ENCODE assay signal across 1 cellular context in genomic region chr7:128398016-128398840, GRCh38.
TF ChIP-seq lines count a peak whose summit lies in the region.

No MANE protein-coding gene starts in this region.

TF ChIP-seq in HepG2, 621 proteins besides CTCF, POLR2A, EP300 and RAD21 (continued from another document):
- TF ChIP-seq, protein P1, sequence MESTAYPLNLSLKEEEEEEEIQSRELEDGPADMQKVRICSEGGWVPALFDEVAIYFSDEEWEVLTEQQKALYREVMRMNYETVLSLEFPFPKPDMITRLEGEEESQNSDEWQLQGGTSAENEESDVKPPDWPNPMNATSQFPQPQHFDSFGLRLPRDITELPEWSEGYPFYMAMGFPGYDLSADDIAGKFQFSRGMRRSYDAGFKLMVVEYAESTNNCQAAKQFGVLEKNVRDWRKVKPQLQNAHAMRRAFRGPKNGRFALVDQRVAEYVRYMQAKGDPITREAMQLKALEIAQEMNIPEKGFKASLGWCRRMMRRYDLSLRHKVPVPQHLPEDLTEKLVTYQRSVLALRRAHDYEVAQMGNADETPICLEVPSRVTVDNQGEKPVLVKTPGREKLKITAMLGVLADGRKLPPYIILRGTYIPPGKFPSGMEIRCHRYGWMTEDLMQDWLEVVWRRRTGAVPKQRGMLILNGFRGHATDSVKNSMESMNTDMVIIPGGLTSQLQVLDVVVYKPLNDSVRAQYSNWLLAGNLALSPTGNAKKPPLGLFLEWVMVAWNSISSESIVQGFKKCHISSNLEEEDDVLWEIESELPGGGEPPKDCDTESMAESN (CRISPR knock-in tag; conservative IDR thresholded peaks at IDR 0.05) = no peak
- no peak for TF ChIP-seq ZFP37 (CRISPR knock-in tag; IDR thresholded peaks at IDR 0.05; ENCODE audit: borderline replicate concordance)
- TF ChIP-seq ZNF501 (CRISPR knock-in tag; IDR thresholded peaks at IDR 0.05) = peak; percentile 68; the same call in 1 of the 2 replicates
- TF ChIP-seq SOX13 (IDR thresholded peaks at IDR 0.05) = no peak
- peak in 1 of 2 experiments; percentile 66; a peak in 2 of 4 replicates for TF ChIP-seq SOX13 (CRISPR knock-in tag; conservative IDR thresholded peaks at IDR 0.05 in 1 of 2, IDR thresholded peaks at IDR 0.05 in 1 of 2)
- peak; percentile 72 for TF ChIP-seq STAG1 (CRISPR knock-in tag; IDR thresholded peaks at IDR 0.05)
- TF ChIP-seq, protein P2, sequence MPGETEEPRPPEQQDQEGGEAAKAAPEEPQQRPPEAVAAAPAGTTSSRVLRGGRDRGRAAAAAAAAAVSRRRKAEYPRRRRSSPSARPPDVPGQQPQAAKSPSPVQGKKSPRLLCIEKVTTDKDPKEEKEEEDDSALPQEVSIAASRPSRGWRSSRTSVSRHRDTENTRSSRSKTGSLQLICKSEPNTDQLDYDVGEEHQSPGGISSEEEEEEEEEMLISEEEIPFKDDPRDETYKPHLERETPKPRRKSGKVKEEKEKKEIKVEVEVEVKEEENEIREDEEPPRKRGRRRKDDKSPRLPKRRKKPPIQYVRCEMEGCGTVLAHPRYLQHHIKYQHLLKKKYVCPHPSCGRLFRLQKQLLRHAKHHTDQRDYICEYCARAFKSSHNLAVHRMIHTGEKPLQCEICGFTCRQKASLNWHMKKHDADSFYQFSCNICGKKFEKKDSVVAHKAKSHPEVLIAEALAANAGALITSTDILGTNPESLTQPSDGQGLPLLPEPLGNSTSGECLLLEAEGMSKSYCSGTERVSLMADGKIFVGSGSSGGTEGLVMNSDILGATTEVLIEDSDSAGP (CRISPR knock-in tag; IDR thresholded peaks at IDR 0.05; ENCODE audit: borderline replicate concordance) = peak; percentile 56; the same call in 1 of the 2 replicates
- peak; percentile 97 for TF ChIP-seq ZNF263 (CRISPR knock-in tag; IDR thresholded peaks at IDR 0.05)
- 0 out of 2 replicates have a peak, but pooled peaks have one; percentile 4 for TF ChIP-seq NCOA2 (CRISPR knock-in tag; IDR thresholded peaks at IDR 0.05)
- TF ChIP-seq TEAD3 (CRISPR knock-in tag; optimal IDR thresholded peaks at IDR 0.05; ENCODE audit: borderline replicate concordance) = peak; percentile 57
- no peak for TF ChIP-seq SMAD1 (CRISPR knock-in tag; IDR thresholded peaks at IDR 0.05; ENCODE audit: borderline replicate concordance, low read depth)
- no peak for TF ChIP-seq ZNF136 (CRISPR knock-in tag; IDR thresholded peaks at IDR 0.05; ENCODE audit: low read depth)
- no peak for TF ChIP-seq LCORL (IDR thresholded peaks at IDR 0.05)
- TF ChIP-seq LCORL (CRISPR knock-in tag; IDR thresholded peaks at IDR 0.05) = peak; percentile 89
- no peak for TF ChIP-seq SP140L (CRISPR knock-in tag; IDR thresholded peaks at IDR 0.05; ENCODE audit: borderline replicate concordance)
- peak; percentile 50; the same call in 1 of the 2 replicates for TF ChIP-seq HNF4A (CRISPR knock-in tag; IDR thresholded peaks at IDR 0.05)
- peak; percentile 90 for TF ChIP-seq SMC3 (IDR thresholded peaks at IDR 0.05; ENCODE audit: low read length)
- TF ChIP-seq ZNF30 (CRISPR knock-in tag; IDR thresholded peaks at IDR 0.05) = no peak
- TF ChIP-seq NR2F6 (IDR thresholded peaks at IDR 0.05) = no peak
- TF ChIP-seq NR2F6 (CRISPR knock-in tag; IDR thresholded peaks at IDR 0.05) = no peak
- TF ChIP-seq THAP7 (CRISPR knock-in tag; IDR thresholded peaks at IDR 0.05) = 0 out of 2 replicates have a peak, but pooled peaks have one; percentile 26
- TF ChIP-seq ETV5 (CRISPR knock-in tag; IDR thresholded peaks at IDR 0.05; ENCODE audit: borderline replicate concordance) = no peak
- peak; percentile 62 for TF ChIP-seq RARA (CRISPR knock-in tag; IDR thresholded peaks at IDR 0.05)
- TF ChIP-seq IRF9 (CRISPR knock-in tag; IDR thresholded peaks at IDR 0.05; ENCODE audit: borderline replicate concordance) = peak; percentile 56; the same call in 1 of the 2 replicates
- TF ChIP-seq CREB1 (IDR thresholded peaks at IDR 0.05) = peak; percentile 57; the same call in 1 of the 2 replicates
- TF ChIP-seq CREB1 (CRISPR knock-in tag; IDR thresholded peaks at IDR 0.05) = no peak
- TF ChIP-seq PHF21A (CRISPR knock-in tag; IDR thresholded peaks at IDR 0.05) = peak; percentile 10; the same call in 1 of the 2 replicates
- 0 out of 2 replicates have a peak, but pooled peaks have one; percentile 19 for TF ChIP-seq ZMYM4 (CRISPR knock-in tag; IDR thresholded peaks at IDR 0.05)
- peak; percentile 61; the same call in 1 of the 2 replicates for TF ChIP-seq SOX5 (CRISPR knock-in tag; IDR thresholded peaks at IDR 0.05; ENCODE audit: borderline replicate concordance)
- TF ChIP-seq, protein P3, sequence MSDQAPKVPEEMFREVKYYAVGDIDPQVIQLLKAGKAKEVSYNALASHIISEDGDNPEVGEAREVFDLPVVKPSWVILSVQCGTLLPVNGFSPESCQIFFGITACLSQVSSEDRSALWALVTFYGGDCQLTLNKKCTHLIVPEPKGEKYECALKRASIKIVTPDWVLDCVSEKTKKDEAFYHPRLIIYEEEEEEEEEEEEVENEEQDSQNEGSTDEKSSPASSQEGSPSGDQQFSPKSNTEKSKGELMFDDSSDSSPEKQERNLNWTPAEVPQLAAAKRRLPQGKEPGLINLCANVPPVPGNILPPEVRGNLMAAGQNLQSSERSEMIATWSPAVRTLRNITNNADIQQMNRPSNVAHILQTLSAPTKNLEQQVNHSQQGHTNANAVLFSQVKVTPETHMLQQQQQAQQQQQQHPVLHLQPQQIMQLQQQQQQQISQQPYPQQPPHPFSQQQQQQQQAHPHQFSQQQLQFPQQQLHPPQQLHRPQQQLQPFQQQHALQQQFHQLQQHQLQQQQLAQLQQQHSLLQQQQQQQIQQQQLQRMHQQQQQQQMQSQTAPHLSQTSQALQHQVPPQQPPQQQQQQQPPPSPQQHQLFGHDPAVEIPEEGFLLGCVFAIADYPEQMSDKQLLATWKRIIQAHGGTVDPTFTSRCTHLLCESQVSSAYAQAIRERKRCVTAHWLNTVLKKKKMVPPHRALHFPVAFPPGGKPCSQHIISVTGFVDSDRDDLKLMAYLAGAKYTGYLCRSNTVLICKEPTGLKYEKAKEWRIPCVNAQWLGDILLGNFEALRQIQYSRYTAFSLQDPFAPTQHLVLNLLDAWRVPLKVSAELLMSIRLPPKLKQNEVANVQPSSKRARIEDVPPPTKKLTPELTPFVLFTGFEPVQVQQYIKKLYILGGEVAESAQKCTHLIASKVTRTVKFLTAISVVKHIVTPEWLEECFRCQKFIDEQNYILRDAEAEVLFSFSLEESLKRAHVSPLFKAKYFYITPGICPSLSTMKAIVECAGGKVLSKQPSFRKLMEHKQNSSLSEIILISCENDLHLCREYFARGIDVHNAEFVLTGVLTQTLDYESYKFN (CRISPR knock-in tag; conservative IDR thresholded peaks at IDR 0.05) = peak; percentile 72
- TF ChIP-seq TCF7 (IDR thresholded peaks at IDR 0.05; ENCODE audit: low read depth) = no peak
- TF ChIP-seq ZNF703 (CRISPR knock-in tag; IDR thresholded peaks at IDR 0.05; ENCODE audit: borderline replicate concordance) = no peak
- TF ChIP-seq, protein P4, sequence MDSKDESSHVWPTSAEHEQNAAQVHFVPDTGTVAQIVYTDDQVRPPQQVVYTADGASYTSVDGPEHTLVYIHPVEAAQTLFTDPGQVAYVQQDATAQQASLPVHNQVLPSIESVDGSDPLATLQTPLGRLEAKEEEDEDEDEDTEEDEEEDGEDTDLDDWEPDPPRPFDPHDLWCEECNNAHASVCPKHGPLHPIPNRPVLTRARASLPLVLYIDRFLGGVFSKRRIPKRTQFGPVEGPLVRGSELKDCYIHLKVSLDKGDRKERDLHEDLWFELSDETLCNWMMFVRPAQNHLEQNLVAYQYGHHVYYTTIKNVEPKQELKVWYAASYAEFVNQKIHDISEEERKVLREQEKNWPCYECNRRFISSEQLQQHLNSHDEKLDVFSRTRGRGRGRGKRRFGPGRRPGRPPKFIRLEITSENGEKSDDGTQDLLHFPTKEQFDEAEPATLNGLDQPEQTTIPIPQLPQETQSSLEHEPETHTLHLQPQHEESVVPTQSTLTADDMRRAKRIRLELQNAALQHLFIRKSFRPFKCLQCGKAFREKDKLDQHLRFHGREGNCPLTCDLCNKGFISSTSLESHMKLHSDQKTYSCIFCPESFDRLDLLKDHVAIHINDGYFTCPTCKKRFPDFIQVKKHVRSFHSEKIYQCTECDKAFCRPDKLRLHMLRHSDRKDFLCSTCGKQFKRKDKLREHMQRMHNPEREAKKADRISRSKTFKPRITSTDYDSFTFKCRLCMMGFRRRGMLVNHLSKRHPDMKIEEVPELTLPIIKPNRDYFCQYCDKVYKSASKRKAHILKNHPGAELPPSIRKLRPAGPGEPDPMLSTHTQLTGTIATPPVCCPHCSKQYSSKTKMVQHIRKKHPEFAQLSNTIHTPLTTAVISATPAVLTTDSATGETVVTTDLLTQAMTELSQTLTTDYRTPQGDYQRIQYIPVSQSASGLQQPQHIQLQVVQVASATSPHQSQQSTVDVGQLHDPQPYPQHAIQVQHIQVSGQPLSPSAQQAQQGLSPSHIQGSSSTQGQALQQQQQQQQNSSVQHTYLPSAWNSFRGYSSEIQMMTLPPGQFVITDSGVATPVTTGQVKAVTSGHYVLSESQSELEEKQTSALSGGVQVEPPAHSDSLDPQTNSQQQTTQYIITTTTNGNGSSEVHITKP (CRISPR knock-in tag; IDR thresholded peaks at IDR 0.05; ENCODE audit: low read depth) = peak; percentile 76; the same call in 1 of the 2 replicates
- no peak for TF ChIP-seq MYC (CRISPR knock-in tag; IDR thresholded peaks at IDR 0.05; ENCODE audit: borderline replicate concordance)
